ENCODE assay signal across 12 cellular contexts in the genomic region with DNA sequence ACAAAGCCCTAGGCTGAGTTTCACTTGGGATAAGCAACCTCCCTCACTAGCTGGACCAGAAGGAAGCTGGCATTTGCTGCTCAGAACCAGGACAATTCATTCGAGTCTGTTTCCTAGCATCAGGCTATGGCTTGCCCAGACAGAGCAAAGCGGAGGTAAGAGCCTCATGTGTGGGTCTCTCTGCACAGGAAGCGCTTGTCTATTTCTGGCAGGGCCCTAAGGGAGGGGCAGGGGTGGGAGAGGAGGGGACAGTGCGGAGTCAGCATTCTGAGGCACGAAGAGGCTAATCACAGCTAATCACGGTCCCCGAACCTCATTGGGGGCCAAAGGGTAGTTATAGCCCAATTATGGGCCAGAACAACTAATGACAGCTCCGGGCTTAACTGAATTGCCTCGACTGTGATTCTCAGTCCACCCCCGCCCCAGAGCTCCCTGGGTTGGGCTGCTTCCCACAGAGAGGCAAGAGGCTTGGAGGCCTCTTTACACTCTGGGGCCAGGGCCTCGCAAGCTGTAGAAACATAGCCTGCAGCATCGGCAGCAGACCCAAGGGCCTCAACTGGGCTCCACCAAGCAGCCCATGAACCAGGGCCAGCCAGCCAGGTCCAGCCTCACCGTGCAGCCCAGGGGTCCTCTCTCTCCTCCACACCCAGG.
DNase-seq lines count a peak whose midpoint lies in the region; ATAC-seq and TF ChIP-seq lines count a peak whose summit lies in the region.
"Had no signal": no experiment of that assay in that cellular context is flagged by ENCODE, and none has a peak within 500 bp of the region (broad histone marks: within the 10 kb centered on the region; RNA-seq: fewer than 3 reads in every experiment).

No MANE protein-coding gene starts in this region.

- H2AFZ ChIP-seq in neuronal stem cell (ENCODE audit: low read length) (no peak overlapping the region), SK-N-SH (ENCODE audit: low read depth) (no peak overlapping the region)

- no peak overlapping the region for H3K4me2 ChIP-seq in neuronal stem cell (ENCODE audit: insufficient read depth, low read length, poor library complexity, severe bottlenecking)
- no peak overlapping the region for H3K4me2 ChIP-seq in SK-N-SH

- H3K27me3 Mint-ChIP-seq in activated T-cell treated with anti-CD3 and anti-CD28 coated beads, Interleukin-2, amount 50 U/mL, for 4 hours (ENCODE audit: low read depth), result no peaks in the 10 kb centered on the region
- H3K27me3 Mint-ChIP-seq in effector memory CD8-positive, alpha-beta T cell, result no peaks in the 10 kb centered on the region

- no peaks in the 10 kb centered on the region for H3F3A ChIP-seq in SK-N-SH (replicated peaks; ENCODE audit: insufficient read depth)

- H2AK5ac ChIP-seq in neuronal stem cell (ENCODE audit: low read depth, low read length), result peak overlapping the region; percentile 62

- peaks cover 0 to 19% of the 10 kb centered on the region in 2 donors for H3K4me1 ChIP-seq in neuronal stem cell (ENCODE audit: control insufficient read depth in 2 of 2, insufficient read depth in 1 of 2, low read depth in 1 of 2, low read length in 2 of 2)
- H3K4me1 ChIP-seq in SK-N-SH (ENCODE audit: control insufficient read depth in 1 of 2, insufficient read depth in 2 of 2, low read depth in 1 of 2, low read length in 1 of 2), result peaks cover 0 to 7% of the 10 kb centered on the region in 2 experiments; a peak in 2 of 4 replicates

- H3K9me3 Mint-ChIP-seq in activated T-cell treated with anti-CD3 and anti-CD28 coated beads, Interleukin-2, amount 50 U/mL, for 4 hours, result no peaks in the 10 kb centered on the region
- no peaks in the 10 kb centered on the region for H3K9me3 Mint-ChIP-seq in effector memory CD8-positive, alpha-beta T cell
- H3K9me3 Mint-ChIP-seq: endodermal cell had no signal

- CTCF ChIA-PET in SK-N-SH (lab: Yijun Ruan, JAX), result interaction anchor here (0.8 to 3.0 kb wide), 3 partner anchors 30 to 137 kb away, joined by 3 to 15 read pairs (median 6); no protein-coding TSS in a partner anchor

- H3K4me3 ChIP-seq in neuronal stem cell (ENCODE audit: low read length in 2 of 2) (no peak overlapping the region), SK-N-SH (ENCODE audit: low read depth in 2 of 2, low read length in 1 of 2) (no peak overlapping the region)

- no peak overlapping the region for H4K91ac ChIP-seq in neuronal stem cell (ENCODE audit: low read depth, low read length, poor library complexity)

- no peak for DNase-seq in activated T-cell treated with anti-CD3 and anti-CD28 coated beads, Interleukin-2, amount 50 U/mL, for 4 hours
- no peak for DNase-seq in activated T-cell treated with anti-CD3 and anti-CD28 coated beads, Interleukin-2, amount 50 U/mL, for 1 hour
- DNase-seq in effector memory CD8-positive, alpha-beta T cell, result peak in 1 of 3 experiments; percentile 6
- DNase-seq in neuronal stem cell (ENCODE audit: low spot score) (no peak), cortex of kidney (lab: John Stamatoyannopoulos, UW) (no peak), SK-N-SH (no peak), 8988T (no peak)
- DNase-seq: DMS79 treated with DMSO at 0.1 percent for 48 hours, endodermal cell, NCI-H1092, T1000 had no signal

- no peak for TF ChIP-seq RAD21 in SK-N-SH (IDR thresholded peaks at IDR 0.05; ENCODE audit: low read length)

- no peak overlapping the region for H2BK5ac ChIP-seq in neuronal stem cell (ENCODE audit: low read length)

- no peak overlapping the region for H3K23ac ChIP-seq in neuronal stem cell (ENCODE audit: low read depth, low read length, poor library complexity)

- H3K79me2 ChIP-seq in SK-N-SH (ENCODE audit: insufficient read depth), result no peaks in the 10 kb centered on the region

- H4K20me1 ChIP-seq in SK-N-SH (ENCODE audit: insufficient read depth), result no peaks in the 10 kb centered on the region

- H3K27ac ChIP-seq in neuronal stem cell (replicated peaks; ENCODE audit: low read length) (no peak overlapping the region), SK-N-SH (ENCODE audit: low read depth in 2 of 2, low read length in 1 of 2) (no peak overlapping the region)

- peak overlapping the region; percentile 88 for H3K18ac ChIP-seq in neuronal stem cell (ENCODE audit: low read length)

- H3K4ac ChIP-seq in neuronal stem cell (ENCODE audit: low read length), result peak overlapping the region; percentile 39

- H3K4me1 Mint-ChIP-seq in activated T-cell treated with anti-CD3 and anti-CD28 coated beads, Interleukin-2, amount 50 U/mL, for 4 hours (ENCODE audit: low read depth), result peaks cover 17% of the 10 kb centered on the region
- H3K4me1 Mint-ChIP-seq in effector memory CD8-positive, alpha-beta T cell (ENCODE audit: low read depth in 2 of 2), result peaks cover 19 to 30% of the 10 kb centered on the region in 2 donors

- H3K9me3 ChIP-seq in neuronal stem cell (replicated peaks in 1 of 2; ENCODE audit: control insufficient read depth in 2 of 2, insufficient read depth in 1 of 2, low read depth in 1 of 2, low read length in 2 of 2), result no peaks in the 10 kb centered on the region
- H3K9me3 ChIP-seq in SK-N-SH, result no peaks in the 10 kb centered on the region

- peak overlapping the region in 1 of 2 donors; percentile 82 for H3K27ac Mint-ChIP-seq in effector memory CD8-positive, alpha-beta T cell
- H3K27ac Mint-ChIP-seq: endodermal cell had no signal

- H2BK15ac ChIP-seq in neuronal stem cell (ENCODE audit: low read length), result peak overlapping the region; percentile 64

- H4K8ac ChIP-seq in neuronal stem cell (ENCODE audit: low read depth, low read length), result no peak overlapping the region

- no CpG with 5 or more reads among the region's 13 CpGs for WGBS in neuronal stem cell (ENCODE audit: extremely low coverage in 2 of 2, insufficient read length in 2 of 2, insufficient replicate concordance in 1 of 2), 2 donors
- WGBS in SK-N-SH (ENCODE audit: low lambda C conversion rate), result 76% methylated on average over 7 of the region's 13 CpGs

- H3K4me3 Mint-ChIP-seq in activated T-cell treated with anti-CD3 and anti-CD28 coated beads, Interleukin-2, amount 50 U/mL, for 4 hours, result no peak overlapping the region
- H3K4me3 Mint-ChIP-seq in effector memory CD8-positive, alpha-beta T cell, result peak overlapping the region in 1 of 2 donors; percentile 43
- H3K4me3 Mint-ChIP-seq: endodermal cell had no signal

- no peaks in the 10 kb centered on the region for H3K36me3 ChIP-seq in neuronal stem cell (replicated peaks in 1 of 2; ENCODE audit: control insufficient read depth in 2 of 2, insufficient read depth in 2 of 2, low read length in 2 of 2)
- H3K36me3 ChIP-seq in SK-N-SH (replicated peaks in 1 of 2; ENCODE audit: control insufficient read depth in 1 of 2, insufficient read depth in 2 of 2, low read length in 1 of 2), result no peaks in the 10 kb centered on the region

- no peaks in the 10 kb centered on the region for H3K79me1 ChIP-seq in neuronal stem cell (ENCODE audit: low read depth, low read length)

- no peak for TF ChIP-seq EP300 in SK-N-SH (IDR thresholded peaks at IDR 0.05; ENCODE audit: borderline replicate concordance in 1 of 2, low read depth in 1 of 2, low read length in 1 of 2)

- H2BK120ac ChIP-seq in neuronal stem cell (ENCODE audit: low read depth, low read length), result no peak overlapping the region

- peak; percentile 53 to 65 for ATAC-seq in activated T-cell treated with anti-CD3 and anti-CD28 coated beads, Interleukin-2, amount 50 U/mL, for 4 hours
- peak; percentile 72 for ATAC-seq in GM21737 (IDR thresholded peaks at IDR 0.05; ENCODE audit: unreplicated experiment)
- ATAC-seq in effector memory CD8-positive, alpha-beta T cell (replicated peaks), result peak; percentile 81

- no peaks in the 10 kb centered on the region for H3K36me3 Mint-ChIP-seq in activated T-cell treated with anti-CD3 and anti-CD28 coated beads, Interleukin-2, amount 50 U/mL, for 4 hours (ENCODE audit: insufficient read depth)
- peaks cover 2% of the 10 kb centered on the region for H3K36me3 Mint-ChIP-seq in effector memory CD8-positive, alpha-beta T cell (ENCODE audit: insufficient read depth)

- peaks cover 0 to 45% (median 0%) of the 10 kb centered on the region in 3 experiments for H3K27me3 ChIP-seq in neuronal stem cell (ENCODE audit: control insufficient read depth in 3 of 3, insufficient read depth in 3 of 3, low read depth in 1 of 3, low read length in 3 of 3)
- peaks cover 15% of the 10 kb centered on the region; the same call in 1 of the 2 replicates for H3K27me3 ChIP-seq in SK-N-SH (ENCODE audit: insufficient read depth)

- peak overlapping the region; percentile 50 for H3K14ac ChIP-seq in neuronal stem cell (ENCODE audit: low read length)

- peak overlapping the region; percentile 52 for H2BK12ac ChIP-seq in neuronal stem cell (ENCODE audit: low read length)

- no peaks in the 10 kb centered on the region for H3K9me2 ChIP-seq in SK-N-SH

- TF ChIP-seq CTCF in SK-N-SH (IDR thresholded peaks at IDR 0.05), result no peak

- POLR2A ChIA-PET in SK-N-SH (lab: Yijun Ruan, JAX), result no interaction called here

- H3K9ac ChIP-seq in neuronal stem cell (ENCODE audit: low read depth, low read length, poor library complexity) (no peak overlapping the region), SK-N-SH (no peak overlapping the region)

TF ChIP-seq in SK-N-SH, 30 proteins besides CTCF, POLR2A, EP300 and RAD21:
- no peak for TF ChIP-seq POLR2AphosphoS5 (IDR thresholded peaks at IDR 0.05; ENCODE audit: low read depth, low read length)
- TF ChIP-seq CHD2 (IDR thresholded peaks at IDR 0.05; ENCODE audit: low read length, partially characterized antibody), result no peak
- TF ChIP-seq RFX5 (IDR thresholded peaks at IDR 0.05; ENCODE audit: low read length), result no peak
- no peak for TF ChIP-seq FOXJ3 (CRISPR knock-in tag; IDR thresholded peaks at IDR 0.05)
